In the genomic region with DNA sequence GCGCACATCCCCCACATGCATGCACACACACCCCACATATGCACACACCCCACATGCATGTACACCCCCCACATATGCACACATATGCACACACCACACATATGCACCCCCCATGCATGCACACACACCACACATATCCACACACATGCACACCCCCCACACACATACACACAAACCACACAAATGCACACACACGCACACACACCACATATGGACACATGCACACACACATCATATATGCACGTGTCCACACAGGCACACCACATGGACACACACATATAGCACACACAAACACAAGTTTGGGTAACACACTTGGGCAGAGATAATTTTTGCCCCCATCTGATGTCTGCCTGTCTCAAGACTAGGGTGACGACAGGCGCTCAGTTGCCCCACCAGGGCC, we compare ENCODE assay signal across 40 cellular contexts. TPM values are rescaled to one million over a fixed set of nuclear protein-coding genes. Genes with fewer than 3 reads are reported as not detected.
"Had no signal": no experiment of that assay in that cellular context is flagged by ENCODE, and none has a peak within 500 bp of the region (broad histone marks: within the 10 kb centered on the region; RNA-seq: fewer than 3 reads in every experiment).

No MANE protein-coding gene starts in this region.

- H3K9me3 ChIP-seq: body of pancreas, breast epithelium had no signal

- H3K9me3 Mint-ChIP-seq: activated CD4-positive, alpha-beta T cell treated with anti-CD3 and anti-CD28 coated beads, Interleukin-2, amount 10 ng/mL, durations not matched to agents 24 days and 14 days; activated CD8-positive, alpha-beta T cell treated with anti-CD3 and anti-CD28 coated beads for 36 hours; activated naive CD4-positive, alpha-beta T cell treated with anti-CD3 and anti-CD28 coated beads, Interleukin-2, amount 50 U/mL, for 24 hours; activated naive CD8-positive, alpha-beta T cell treated with anti-CD3 and anti-CD28 coated beads, Interleukin-2, amount 10 ng/mL, durations not matched to agents 7 days and 5 days; activated T-cell treated with anti-CD3 and anti-CD28 coated beads, Interleukin-2, amount 50 U/mL, for 72 hours; activated T-helper 17 cell treated with anti-CD3 and anti-CD28 coated beads, Interleukin-2, amount 50 U/mL, for 72 hours had no signal

- H3K4me3 Mint-ChIP-seq: activated CD4-positive, alpha-beta T cell treated with anti-CD3 and anti-CD28 coated beads, Interleukin-2, amount 10 ng/mL, durations not matched to agents 24 days and 14 days; activated CD8-positive, alpha-beta T cell treated with anti-CD3 and anti-CD28 coated beads for 36 hours; activated naive CD4-positive, alpha-beta T cell treated with anti-CD3 and anti-CD28 coated beads, Interleukin-2, amount 50 U/mL, for 24 hours; activated naive CD8-positive, alpha-beta T cell treated with anti-CD3 and anti-CD28 coated beads, Interleukin-2, amount 10 ng/mL, durations not matched to agents 7 days and 5 days; activated T-cell treated with anti-CD3 and anti-CD28 coated beads, Interleukin-2, amount 50 U/mL, for 72 hours; activated T-helper 17 cell treated with anti-CD3 and anti-CD28 coated beads, Interleukin-2, amount 50 U/mL, for 72 hours had no signal

- H3K4me3 ChIP-seq: body of pancreas, breast epithelium, MG63, PC-9 had no signal

- H3K4me1 Mint-ChIP-seq: activated naive CD4-positive, alpha-beta T cell treated with anti-CD3 and anti-CD28 coated beads, Interleukin-2, amount 50 U/mL, for 24 hours; activated T-helper 17 cell treated with anti-CD3 and anti-CD28 coated beads, Interleukin-2, amount 50 U/mL, for 72 hours had no signal

- H3K36me3 ChIP-seq: breast epithelium, MG63 had no signal

- H3K4me2 ChIP-seq: PC-9 had no signal

- H3K36me3 Mint-ChIP-seq: activated naive CD4-positive, alpha-beta T cell treated with anti-CD3 and anti-CD28 coated beads, Interleukin-2, amount 50 U/mL, for 24 hours; activated naive CD8-positive, alpha-beta T cell treated with anti-CD3 and anti-CD28 coated beads, Interleukin-2, amount 10 ng/mL, durations not matched to agents 7 days and 5 days had no signal

- H2AFZ ChIP-seq: PC-9 had no signal

- H3K27ac ChIP-seq: body of pancreas, breast epithelium, PC-9, RWPE1 had no signal

- H3K27ac Mint-ChIP-seq: activated CD4-positive, alpha-beta T cell treated with anti-CD3 and anti-CD28 coated beads, Interleukin-2, amount 10 ng/mL, durations not matched to agents 24 days and 14 days; activated CD8-positive, alpha-beta T cell treated with anti-CD3 and anti-CD28 coated beads for 36 hours; activated naive CD4-positive, alpha-beta T cell treated with anti-CD3 and anti-CD28 coated beads, Interleukin-2, amount 50 U/mL, for 24 hours; activated naive CD8-positive, alpha-beta T cell treated with anti-CD3 and anti-CD28 coated beads, Interleukin-2, amount 10 ng/mL, durations not matched to agents 7 days and 5 days; activated T-cell treated with anti-CD3 and anti-CD28 coated beads, Interleukin-2, amount 50 U/mL, for 72 hours; activated T-helper 17 cell treated with anti-CD3 and anti-CD28 coated beads, Interleukin-2, amount 50 U/mL, for 72 hours had no signal

- H3K4me1 ChIP-seq: body of pancreas, breast epithelium had no signal

- DNase-seq: activated CD4-positive, alpha-beta T cell treated with anti-CD3 and anti-CD28 coated beads, Interleukin-2, amount 10 ng/mL, durations not matched to agents 24 days and 14 days; activated CD4-positive, alpha-beta T cell treated with anti-CD3 and anti-CD28 coated beads, Interleukin-2, amount 50 U/mL, for 4 hours; activated CD8-positive, alpha-beta T cell treated with anti-CD3 and anti-CD28 coated beads for 36 hours; activated effector memory CD4-positive, alpha-beta T cell treated with anti-CD3 and anti-CD28 coated beads, Interleukin-2, amount 50 U/mL, for 16 hours; activated naive CD4-positive, alpha-beta T cell; activated naive CD8-positive, alpha-beta T cell treated with anti-CD3 and anti-CD28 coated beads, Interleukin-2, amount 10 ng/mL, durations not matched to agents 7 days and 5 days; activated T-cell treated with anti-CD3 and anti-CD28 coated beads, Interleukin-2, amount 50 U/mL, for 1 hour; activated T-cell treated with anti-CD3 and anti-CD28 coated beads, Interleukin-2, amount 50 U/mL, for 72 hours; amygdala; body of pancreas; caudate nucleus; cerebellar nuclear complex; Karpas-422; MG63; NCI-H1048; NCI-H1105 treated with DMSO at 0.1 percent for 48 hours; NCI-H1436; NCI-H1694 treated with DMSO at 0.1 percent for 48 hours; NCI-H2029; NCI-H510A; NCI-H526; NCI-H748 treated with DMSO at 0.1 percent for 48 hours; NK-92 treated with Interleukin-12 subunit alpha and Interleukin-12 subunit beta, amount 100 ng/mL, for 24 hours; PC-9; SIG-M5; SW 1271; T-helper 1 cell; T-helper 2 cell; T-helper 9 cell; WERI-Rb-1 had no signal

RNA-seq across cellular contexts. Expression of a gene that starts 8.3 kb away (rescaled TPM):
- total RNA-seq: activated CD4-positive, alpha-beta T cell treated with anti-CD3 and anti-CD28 coated beads, Interleukin-2, amount 10 ng/mL, durations not matched to agents 24 days and 14 days; activated CD8-positive, alpha-beta memory T cell treated with anti-CD3 and anti-CD28 coated beads for 36 hours; activated CD8-positive, alpha-beta T cell treated with anti-CD3 and anti-CD28 coated beads for 36 hours; activated naive CD8-positive, alpha-beta T cell treated with anti-CD3 and anti-CD28 coated beads, Interleukin-2, amount 10 ng/mL, durations not matched to agents 7 days and 5 days; activated T-cell treated with anti-CD3 and anti-CD28 coated beads, Interleukin-2, amount 50 U/mL, for 72 hours; activated T-helper 17 cell treated with anti-CD3 and anti-CD28 coated beads, Interleukin-2, amount 50 U/mL, for 72 hours; astrocyte; body of pancreas; breast epithelium; OCI-LY7; PC-9; Right ventricle myocardium inferior; SK-MEL-5 had no signal
- polyA plus RNA-seq: adipose tissue had no signal

RNA-seq across cellular contexts. Expression of a gene that starts 45.9 kb away (rescaled TPM):
- total RNA-seq: SK-MEL-5 had no signal
